23 cellular contexts compared by ENCODE assay signal in genomic region chr15:83922895-83923294, GRCh38.
"Had no signal": no experiment of that assay in that cellular context is flagged by ENCODE, and none has a peak within 500 bp of the region (broad histone marks: within the 10 kb centered on the region; RNA-seq: fewer than 3 reads in every experiment).

No MANE protein-coding gene starts in this region.

- DNase-seq: colonic mucosa; cortex of kidney; effector CD8-positive, alpha-beta T cell; effector memory CD8-positive, alpha-beta T cell; endodermal cell; erythroblast; esophagus squamous epithelium; foreskin fibroblast; foreskin melanocyte; gastrocnemius medialis; glutamatergic neuron; head of caudate nucleus; heart right ventricle; hippocampal formation; left colon; left ventricle myocardium inferior; lower lobe of right lung; mesenchymal stem cell; mucosa of descending colon; naive B cell had no signal

- H3K27me3 ChIP-seq: colonic mucosa, esophagus squamous epithelium, gastrocnemius medialis, heart right ventricle had no signal

- ATAC-seq: effector memory CD8-positive, alpha-beta T cell; esophagus mucosa; gastrocnemius medialis; heart right ventricle; left colon; left lobe of liver; lower lobe of right lung; mucosa of descending colon had no signal

- H3K36me3 ChIP-seq: colonic mucosa, esophagus squamous epithelium, gastrocnemius medialis, lower lobe of right lung had no signal

- H3K9me3 ChIP-seq: colonic mucosa, esophagus squamous epithelium, gastrocnemius medialis, heart right ventricle, left ventricle myocardium inferior, lower lobe of right lung, mucosa of descending colon had no signal

- H3K4me3 ChIP-seq: colonic mucosa, esophagus squamous epithelium, gastrocnemius medialis, heart right ventricle, left ventricle myocardium inferior, lower lobe of right lung, mucosa of descending colon had no signal

- H3K4me1 ChIP-seq: colonic mucosa, esophagus squamous epithelium, gastrocnemius medialis, heart right ventricle, lower lobe of right lung had no signal

- H3K27ac ChIP-seq: colonic mucosa, epithelial cell of prostate, esophagus squamous epithelium, gastrocnemius medialis, heart right ventricle, left ventricle myocardium inferior, lower lobe of right lung had no signal
